ENCODE assay signal across 8 cellular contexts in the genomic region with DNA sequence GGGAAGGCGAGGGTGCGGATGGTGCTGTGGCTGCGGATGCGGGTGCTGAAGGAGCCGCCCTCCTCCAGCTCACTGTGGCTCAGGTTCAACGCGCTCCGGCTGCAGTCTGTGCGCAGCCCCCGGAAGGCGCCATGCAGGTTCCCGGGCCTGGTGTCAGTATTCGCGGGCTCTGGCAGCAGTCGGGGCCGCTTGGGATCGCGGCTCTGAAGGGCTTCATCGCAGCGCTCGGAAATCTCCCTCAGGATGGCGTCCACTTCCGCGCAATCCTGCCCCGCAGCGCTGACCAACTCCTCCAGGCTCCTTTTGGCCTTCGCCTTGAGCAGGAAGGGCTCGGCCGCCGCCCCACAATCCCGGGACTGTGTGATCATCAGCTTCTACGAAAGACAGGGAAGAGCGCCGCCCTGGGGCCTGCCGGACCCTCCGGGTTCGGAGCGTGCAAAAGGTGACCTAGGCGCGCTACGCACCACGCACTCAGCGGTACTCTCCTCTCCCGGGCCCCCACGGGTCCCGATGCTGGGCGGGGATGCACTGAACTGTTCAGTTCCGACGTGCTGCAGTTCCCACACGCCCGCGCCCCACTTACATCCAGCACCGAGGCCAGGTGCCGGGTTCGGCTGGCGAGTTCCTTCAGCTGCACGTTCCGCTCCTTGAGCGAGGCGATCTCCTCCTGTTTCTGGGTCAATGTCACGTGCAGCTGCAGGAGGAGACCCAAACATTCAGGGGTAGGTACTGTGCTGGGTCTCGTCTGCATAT. TPM values are rescaled to one million over a fixed set of nuclear protein-coding genes. Genes with fewer than 3 reads are reported as not detected.
A peak's percentile ranks its signal among the peaks of the same experiment; 100 is the strongest.
DNase-seq lines count a peak whose midpoint lies in the region; ATAC-seq and TF ChIP-seq lines count a peak whose summit lies in the region.

No MANE protein-coding gene starts in this region.

- H3K27me3 ChIP-seq in mammary epithelial cell (ENCODE audit: insufficient read depth, low read length) (no peaks in the 10 kb centered on the region), thymus (ENCODE audit: control insufficient read depth, insufficient read depth) (peaks cover 59% of the 10 kb centered on the region)

- peak overlapping the region; percentile 66 for H3K4me2 ChIP-seq in mammary epithelial cell (ENCODE audit: insufficient read depth, low read depth, low read length)

- in situ Hi-C loops in mammary epithelial cell (cut with MboI; ENCODE audit: low sequenced_read_pairs in 2 of 2): no loop called here

- no peak overlapping the region for H3K27ac ChIP-seq in mammary epithelial cell (ENCODE audit: insufficient read depth, low read depth, low read length)
- H3K27ac ChIP-seq in thymus (ENCODE audit: low read depth): no peak overlapping the region

- intact Hi-C loops in activated naive CD4-positive, alpha-beta T cell treated with anti-CD3 and anti-CD28 coated beads for 36 hours (cut with micrococcal nuclease): loop anchor here (10.0 kb wide), 2 partner anchors 834 to 984 kb away; no protein-coding TSS in a partner anchor
- intact Hi-C loops in mammary epithelial cell (cut with micrococcal nuclease): no loop called here

- peaks cover 30% of the 10 kb centered on the region for H3K4me1 Mint-ChIP-seq in activated naive CD4-positive, alpha-beta T cell treated with anti-CD3 and anti-CD28 coated beads for 36 hours (ENCODE audit: low read depth)
- peaks cover 13% of the 10 kb centered on the region for H3K4me1 Mint-ChIP-seq in memory B cell

- no peaks in the 10 kb centered on the region for H3K9me3 ChIP-seq in mammary epithelial cell (replicated peaks; ENCODE audit: insufficient read depth, low read length)
- H3K9me3 ChIP-seq in thymus (ENCODE audit: control insufficient read depth): peaks cover 1% of the 10 kb centered on the region

- no peaks in the 10 kb centered on the region for H4K20me1 ChIP-seq in mammary epithelial cell (ENCODE audit: insufficient read depth, low read length)

- no peak overlapping the region for H3K27ac Mint-ChIP-seq in activated naive CD4-positive, alpha-beta T cell treated with anti-CD3 and anti-CD28 coated beads for 36 hours
- no peak overlapping the region for H3K27ac Mint-ChIP-seq in memory B cell

- no peak overlapping the region for H3K9ac ChIP-seq in mammary epithelial cell (ENCODE audit: insufficient read depth, low read length)

- DNase-seq in activated naive CD4-positive, alpha-beta T cell treated with anti-CD3 and anti-CD28 coated beads for 36 hours: peak; percentile 18
- DNase-seq in activated naive CD4-positive, alpha-beta T cell (lab: John Stamatoyannopoulos, UW): no peak
- DNase-seq in mammary epithelial cell (no peak), memory B cell (ENCODE audit: low spot score in 2 of 2) (no peak), cortex of kidney (lab: John Stamatoyannopoulos, UW) (no peak)

- peak overlapping the region; percentile 69 for H3K4me3 Mint-ChIP-seq in activated naive CD4-positive, alpha-beta T cell treated with anti-CD3 and anti-CD28 coated beads for 36 hours
- H3K4me3 Mint-ChIP-seq in memory B cell: peak overlapping the region; percentile 66

- 17% methylated on average over 21 of the region's 62 CpGs for WGBS in mammary epithelial cell (ENCODE audit: low coverage, missing lambda C conversion rate)
- 5% methylated on average over 62 of the region's 62 CpGs for WGBS in thymus

- TF ChIP-seq CTCF in mammary epithelial cell (conservative IDR thresholded peaks at IDR 0.05 in 1 of 2, IDR thresholded peaks at IDR 0.05 in 1 of 2; ENCODE audit: extremely low read depth in 1 of 2, insufficient read depth in 1 of 2, low read depth in 1 of 2, low read length in 2 of 2): no peak

- CTCF ChIA-PET in activated naive CD4-positive, alpha-beta T cell treated with anti-CD3 and anti-CD28 coated beads for 36 hours (lab: Charles Lee): interaction anchor here (0.6 to 1.0 kb wide), 2 partner anchors 48 to 188 kb away, joined by 3 read pairs; no protein-coding TSS in a partner anchor
- CTCF ChIA-PET in mammary epithelial cell (lab: Charles Lee; ENCODE audit: low non-redundant PET): interaction anchor here (0.5 to 0.6 kb wide), 3 partner anchors 40 to 977 kb away, joined by 3 to 4 read pairs (median 4); partner anchors contain the start of gene DHX29

- H3K9me3 Mint-ChIP-seq in activated naive CD4-positive, alpha-beta T cell treated with anti-CD3 and anti-CD28 coated beads for 36 hours: no peaks in the 10 kb centered on the region
- no peaks in the 10 kb centered on the region for H3K9me3 Mint-ChIP-seq in memory B cell

- dilution Hi-C loops in mammary epithelial cell (cut with HindIII; ENCODE audit: low sequenced_read_pairs): no loop called here

- peaks cover 12% of the 10 kb centered on the region for H3K4me1 ChIP-seq in mammary epithelial cell (ENCODE audit: insufficient read depth, low read length)
- H3K4me1 ChIP-seq in thymus (ENCODE audit: control insufficient read depth, insufficient read depth, low read length): peaks cover 3% of the 10 kb centered on the region

- no peak for ATAC-seq in memory B cell (ENCODE audit: low read depth)
- no peak for ATAC-seq in GM21529 (IDR thresholded peaks at IDR 0.05; ENCODE audit: unreplicated experiment)
- ATAC-seq in HG03139 (IDR thresholded peaks at IDR 0.05; ENCODE audit: unreplicated experiment): no peak

- no peaks in the 10 kb centered on the region for H3K79me2 ChIP-seq in mammary epithelial cell (ENCODE audit: insufficient read depth, low read length)

- H2AFZ ChIP-seq in mammary epithelial cell (ENCODE audit: low read depth, low read length): peak overlapping the region; percentile 76

- H3K36me3 Mint-ChIP-seq in activated naive CD4-positive, alpha-beta T cell treated with anti-CD3 and anti-CD28 coated beads for 36 hours (ENCODE audit: low read depth): no peaks in the 10 kb centered on the region
- no peaks in the 10 kb centered on the region for H3K36me3 Mint-ChIP-seq in memory B cell

- peaks cover 72% of the 10 kb centered on the region for H3K27me3 Mint-ChIP-seq in activated naive CD4-positive, alpha-beta T cell treated with anti-CD3 and anti-CD28 coated beads for 36 hours (ENCODE audit: low read depth)
- peaks cover 33% of the 10 kb centered on the region for H3K27me3 Mint-ChIP-seq in memory B cell

- H3K36me3 ChIP-seq in mammary epithelial cell (ENCODE audit: insufficient read depth, low read length) (no peaks in the 10 kb centered on the region), thymus (ENCODE audit: control insufficient read depth, insufficient read depth) (no peaks in the 10 kb centered on the region)

- peak overlapping the region in 1 of 3 experiments; percentile 12 for H3K4me3 ChIP-seq in mammary epithelial cell (replicated peaks in 1 of 3; ENCODE audit: insufficient read depth in 1 of 3, low read depth in 2 of 3, low read length in 3 of 3)
- H3K4me3 ChIP-seq in thymus (ENCODE audit: low read length): peak overlapping the region; percentile 28

- no TSS peak for BruUV-seq in mammary epithelial cell (replicated peaks; lab: Mats Ljungman, UMichigan)

RNA-seq across cellular contexts. Expression of gene MCIDAS, which starts 6.5 kb away (rescaled TPM):
- under 1 TPM in 1 of 2 experiments, not detected in 1; 0.17 TPM for total RNA-seq in activated naive CD4-positive, alpha-beta T cell treated with anti-CD3 and anti-CD28 coated beads for 36 hours
- total RNA-seq in mammary epithelial cell: under 1 TPM; 0.33 to 0.92 TPM
- polyA plus RNA-seq in mammary epithelial cell (0.42 TPM), thymus (0.11 TPM)
- polyA minus RNA-seq in mammary epithelial cell: not detected

RNA-seq across cellular contexts. Expression of gene CCNO, which starts 12.8 kb away (rescaled TPM):
- not detected for total RNA-seq in activated naive CD4-positive, alpha-beta T cell treated with anti-CD3 and anti-CD28 coated beads for 36 hours
- 1 to 10 TPM; 2.7 to 8.8 TPM for total RNA-seq in mammary epithelial cell
- polyA plus RNA-seq in mammary epithelial cell (3.0 TPM), thymus (1.0 TPM)
- polyA minus RNA-seq in mammary epithelial cell: 0.31 TPM

RNA-seq across cellular contexts. Expression of gene CDC20B, which starts 47.6 kb away (rescaled TPM):
- total RNA-seq in activated naive CD4-positive, alpha-beta T cell treated with anti-CD3 and anti-CD28 coated beads for 36 hours: not detected
- total RNA-seq in mammary epithelial cell: not detected
- 0.05 TPM for polyA plus RNA-seq in mammary epithelial cell
- not detected for polyA minus RNA-seq in mammary epithelial cell
- 0.27 TPM for polyA plus RNA-seq in thymus
